19 cellular contexts compared by ENCODE assay signal in the genomic region with DNA sequence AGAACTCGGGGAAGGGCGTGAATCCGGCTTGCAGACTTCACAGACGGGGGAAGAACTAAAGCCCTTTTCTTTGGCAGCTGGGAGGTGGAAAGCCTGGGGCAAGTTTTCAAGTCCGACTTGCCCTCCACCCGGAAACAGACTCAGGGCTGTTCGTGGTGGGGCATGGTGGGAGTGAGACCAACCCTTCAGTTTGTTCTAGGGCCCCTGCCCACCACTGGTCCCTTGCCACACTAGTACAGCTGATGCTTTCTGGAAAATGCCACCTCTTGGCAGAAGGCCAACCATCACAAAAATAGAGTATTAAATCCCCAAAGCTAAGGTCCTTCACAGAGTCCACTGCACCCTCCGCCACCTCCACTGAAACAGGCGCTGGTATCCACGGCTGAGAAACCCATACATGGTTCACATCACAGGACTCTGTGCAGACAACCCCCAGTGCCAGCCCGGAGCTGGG. TPM values are rescaled to one million over a fixed set of nuclear protein-coding genes. Genes with fewer than 3 reads are reported as not detected.
DNase-seq lines count a peak whose midpoint lies in the region; ATAC-seq and TF ChIP-seq lines count a peak whose summit lies in the region.
"Had no signal": no experiment of that assay in that cellular context is flagged by ENCODE, and none has a peak within 500 bp of the region (broad histone marks: within the 10 kb centered on the region; RNA-seq: fewer than 3 reads in every experiment).

No MANE protein-coding gene starts in this region.

- H3K9me3 ChIP-seq in vagina = no peaks in the 10 kb centered on the region

- H3K27me3 ChIP-seq in vagina = no peaks in the 10 kb centered on the region

- no peaks in the 10 kb centered on the region for H3K36me3 ChIP-seq in vagina

- no peak for ATAC-seq in sciatic nerve

- no peak for TF ChIP-seq POLR2A in vagina (IDR thresholded peaks at IDR 0.05)

- no peak for TF ChIP-seq CTCF in vagina (IDR thresholded peaks at IDR 0.05)

- no peaks in the 10 kb centered on the region for H3K4me1 ChIP-seq in vagina

- intact Hi-C loops in vagina (cut with DNase I) (no loop called here), sciatic nerve (cut with DNase I) (no loop called here)

- no peak overlapping the region for H3K27ac ChIP-seq in vagina
- H3K27ac ChIP-seq: HL-60 had no signal

- DNase-seq in activated effector memory CD4-positive, alpha-beta T cell treated with anti-CD3 and anti-CD28 coated beads, Interleukin-2, amount 50 U/mL, for 16 hours = peak; percentile 31
- no peak for DNase-seq in activated effector memory CD4-positive, alpha-beta T cell treated with Interleukin-2 at 50 U/mL for 16 hours
- DNase-seq in ecto neural progenitor cell (ENCODE audit: low spot score) = peak; percentile 42
- DNase-seq in mesenteric fat pad (ENCODE audit: low spot score) = peak; percentile 57
- peak; percentile 61 to 71 for DNase-seq in vagina (ENCODE audit: extremely low spot score in 2 of 2)
- no peak for DNase-seq in NCI-H510A treated with DMSO at 0.1 percent for 48 hours (lab: John Stamatoyannopoulos, UW)
- no peak for DNase-seq in HPDE6-E6E7 (ENCODE audit: extremely low spot score)
- no peak for DNase-seq in sciatic nerve (ENCODE audit: low spot score)
- DNase-seq: GDM1; KG1; NCI-H1092 treated with DMSO at 0.1 percent for 48 hours; NCI-H1436 treated with DMSO at 0.1 percent for 48 hours; NCI-H2029; NCI-H2227 treated with DMSO at 0.1 percent for 48 hours; NCI-H524; NCI-H774; NK-92 treated with Interleukin-12 subunit alpha and Interleukin-12 subunit beta, amount 100 ng/mL, for 24 hours; Right ventricle myocardium superior had no signal

- H3K4me3 ChIP-seq in vagina = no peak overlapping the region

RNA-seq across cellular contexts. Expression of a gene that starts 50.4 kb away (rescaled TPM):
- 28.3 TPM for total RNA-seq in mesenteric fat pad
- total RNA-seq in vagina = 35.4 TPM
- 15.6 TPM for total RNA-seq in sciatic nerve

Comparison
In these comparisons a context has a peak if more than half of its experiments do, and no peak if none do; other contexts are left out.
1. DNase-seq: peak in activated effector memory CD4-positive, alpha-beta T cell treated with anti-CD3 and anti-CD28 coated beads, Interleukin-2, amount 50 U/mL, for 16 hours (single experiment), ecto neural progenitor cell (single experiment), mesenteric fat pad (single experiment) and vagina (2 of 2); none in activated effector memory CD4-positive, alpha-beta T cell treated with Interleukin-2 at 50 U/mL for 16 hours (single experiment), NCI-H510A treated with DMSO at 0.1 percent for 48 hours (single experiment), HPDE6-E6E7 (single experiment) and sciatic nerve (single experiment).